ENCODE assay signal across 14 cellular contexts in the genomic region with DNA sequence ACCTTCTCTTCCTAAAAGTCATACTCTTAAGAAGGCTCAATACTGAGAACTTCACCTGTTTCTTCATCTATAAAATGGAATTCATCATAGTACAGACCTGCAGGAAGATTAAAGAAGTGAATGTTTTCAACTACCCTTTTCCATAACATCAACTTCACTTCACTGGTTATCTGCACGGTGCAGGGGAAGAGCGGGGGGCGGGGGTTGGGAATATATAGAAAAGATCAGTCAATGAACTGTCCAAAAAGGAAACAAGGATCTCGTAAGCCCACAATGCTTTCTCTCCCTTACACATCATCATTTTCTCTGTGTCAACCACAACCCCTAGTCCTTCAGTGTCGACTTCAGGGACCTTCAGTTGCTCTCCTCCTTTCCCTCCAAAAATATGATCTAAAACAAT. TPM values are rescaled to one million over a fixed set of nuclear protein-coding genes. Genes with fewer than 3 reads are reported as not detected.
A peak's percentile ranks its signal among the peaks of the same experiment; 100 is the strongest.
DNase-seq lines count a peak whose midpoint lies in the region; ATAC-seq and TF ChIP-seq lines count a peak whose summit lies in the region.
"Had no signal": no experiment of that assay in that cellular context is flagged by ENCODE, and none has a peak within 500 bp of the region (broad histone marks: within the 10 kb centered on the region; RNA-seq: fewer than 3 reads in every experiment).

No MANE protein-coding gene starts in this region.

- TF ChIP-seq CTCF in VCaP (conservative IDR thresholded peaks at IDR 0.05): no peak

- no peak overlapping the region for H3K27ac Mint-ChIP-seq in CD8-positive, alpha-beta memory T cell
- H3K27ac Mint-ChIP-seq in activated naive CD8-positive, alpha-beta T cell treated with anti-CD3 and anti-CD28 coated beads for 36 hours: no peak overlapping the region
- no peak overlapping the region for H3K27ac Mint-ChIP-seq in activated T-cell treated with anti-CD3 and anti-CD28 coated beads, Interleukin-2, amount 50 U/mL, for 24 hours
- H3K27ac Mint-ChIP-seq: B cell; CD4-positive, CD25-positive, alpha-beta regulatory T cell had no signal

- no peaks in the 10 kb centered on the region for H3K9me3 ChIP-seq in CD8-positive, alpha-beta memory T cell (ENCODE audit: low read length)
- H3K9me3 ChIP-seq: Caco-2 had no signal

- no peak for DNase-seq in CD8-positive, alpha-beta memory T cell
- DNase-seq in OCI-M2 (lab: John Stamatoyannopoulos, UW; ENCODE audit: unreplicated experiment): peak; percentile 39
- DNase-seq in activated naive CD8-positive, alpha-beta T cell treated with anti-CD3 and anti-CD28 coated beads for 36 hours: no peak
- no peak for DNase-seq in activated T-cell treated with anti-CD3 and anti-CD28 coated beads, Interleukin-2, amount 50 U/mL, for 24 hours
- DNase-seq: C1 segment of cervical spinal cord; Caco-2; CD4-positive, CD25-positive, alpha-beta regulatory T cell; GM23248; HCEC 1CT; IMR-90 had no signal

- no peak for ATAC-seq in GM18498 (IDR thresholded peaks at IDR 0.05; ENCODE audit: unreplicated experiment)

- H3K4me1 Mint-ChIP-seq in CD8-positive, alpha-beta memory T cell: peaks cover 8 to 14% (median 12%) of the 10 kb centered on the region in 3 donors
- peaks cover 5% of the 10 kb centered on the region for H3K4me1 Mint-ChIP-seq in activated naive CD8-positive, alpha-beta T cell treated with anti-CD3 and anti-CD28 coated beads for 36 hours
- peaks cover 8% of the 10 kb centered on the region for H3K4me1 Mint-ChIP-seq in activated T-cell treated with anti-CD3 and anti-CD28 coated beads, Interleukin-2, amount 50 U/mL, for 24 hours (ENCODE audit: low read depth)

- peaks cover 4% of the 10 kb centered on the region for H3K4me1 ChIP-seq in CD8-positive, alpha-beta memory T cell (ENCODE audit: insufficient read depth, low read length)

- POLR2A ChIA-PET in CD8-positive, alpha-beta memory T cell (lab: Charles Lee): no interaction called here

- peak overlapping the region; percentile 13 for H3K27ac ChIP-seq in CD8-positive, alpha-beta memory T cell (ENCODE audit: low read depth, low read length)
- H3K27ac ChIP-seq in VCaP: peak overlapping the region; percentile 89
- H3K27ac ChIP-seq: GM23248, HL-60 had no signal

- H3K27me3 ChIP-seq in CD8-positive, alpha-beta memory T cell (ENCODE audit: insufficient read depth, low read length, poor library complexity, severe bottlenecking): no peaks in the 10 kb centered on the region

- peaks cover 7 to 22% of the 10 kb centered on the region in 2 donors for H3K27me3 Mint-ChIP-seq in CD8-positive, alpha-beta memory T cell
- H3K27me3 Mint-ChIP-seq in activated naive CD8-positive, alpha-beta T cell treated with anti-CD3 and anti-CD28 coated beads for 36 hours: peaks cover 10% of the 10 kb centered on the region
- H3K27me3 Mint-ChIP-seq in activated T-cell treated with anti-CD3 and anti-CD28 coated beads, Interleukin-2, amount 50 U/mL, for 24 hours: peaks cover 11% of the 10 kb centered on the region

- H3K36me3 Mint-ChIP-seq in CD8-positive, alpha-beta memory T cell: peaks cover 0 to 2% (median 0%) of the 10 kb centered on the region in 3 donors
- H3K36me3 Mint-ChIP-seq in activated naive CD8-positive, alpha-beta T cell treated with anti-CD3 and anti-CD28 coated beads for 36 hours: no peaks in the 10 kb centered on the region
- no peaks in the 10 kb centered on the region for H3K36me3 Mint-ChIP-seq in activated T-cell treated with anti-CD3 and anti-CD28 coated beads, Interleukin-2, amount 50 U/mL, for 24 hours (ENCODE audit: low read depth)
- H3K36me3 Mint-ChIP-seq: CD4-positive, CD25-positive, alpha-beta regulatory T cell had no signal

- H3K4me3 Mint-ChIP-seq in CD8-positive, alpha-beta memory T cell: no peak overlapping the region
- no peak overlapping the region for H3K4me3 Mint-ChIP-seq in activated naive CD8-positive, alpha-beta T cell treated with anti-CD3 and anti-CD28 coated beads for 36 hours
- H3K4me3 Mint-ChIP-seq in activated T-cell treated with anti-CD3 and anti-CD28 coated beads, Interleukin-2, amount 50 U/mL, for 24 hours: no peak overlapping the region
- H3K4me3 Mint-ChIP-seq: B cell; CD4-positive, CD25-positive, alpha-beta regulatory T cell had no signal

- H3K4me3 ChIP-seq in CD8-positive, alpha-beta memory T cell (ENCODE audit: low read length): no peak overlapping the region
- H3K4me3 ChIP-seq: GM23248 had no signal

- H3K9me3 Mint-ChIP-seq in CD8-positive, alpha-beta memory T cell: no peaks in the 10 kb centered on the region
- H3K9me3 Mint-ChIP-seq in activated naive CD8-positive, alpha-beta T cell treated with anti-CD3 and anti-CD28 coated beads for 36 hours: no peaks in the 10 kb centered on the region
- no peaks in the 10 kb centered on the region for H3K9me3 Mint-ChIP-seq in activated T-cell treated with anti-CD3 and anti-CD28 coated beads, Interleukin-2, amount 50 U/mL, for 24 hours
- H3K9me3 Mint-ChIP-seq: CD4-positive, CD25-positive, alpha-beta regulatory T cell had no signal

- no peaks in the 10 kb centered on the region for H3K36me3 ChIP-seq in CD8-positive, alpha-beta memory T cell (ENCODE audit: insufficient read depth, low read length)

- CTCF ChIA-PET in CD8-positive, alpha-beta memory T cell (lab: Charles Lee): no interaction called here

RNA-seq across cellular contexts. Expression of gene MBOAT2, which starts 5.1 kb away (rescaled TPM):
- 1 to 10 TPM; 3.2 to 3.3 TPM for total RNA-seq in CD8-positive, alpha-beta memory T cell
- 0.62 TPM for polyA plus RNA-seq in CD8-positive, alpha-beta memory T cell
- total RNA-seq in activated naive CD8-positive, alpha-beta T cell treated with anti-CD3 and anti-CD28 coated beads for 36 hours: 1 to 10 TPM; 2.0 to 2.1 TPM
